1 cellular context compared by ENCODE assay signal in genomic region chr19:40420766-40421467, GRCh38.
TF ChIP-seq lines count a peak whose summit lies in the region.

No MANE protein-coding gene starts in this region.

TF ChIP-seq in HCT116, 20 proteins besides CTCF, POLR2A, EP300 and RAD21 (continued from another document):
- TF ChIP-seq, protein P1, sequence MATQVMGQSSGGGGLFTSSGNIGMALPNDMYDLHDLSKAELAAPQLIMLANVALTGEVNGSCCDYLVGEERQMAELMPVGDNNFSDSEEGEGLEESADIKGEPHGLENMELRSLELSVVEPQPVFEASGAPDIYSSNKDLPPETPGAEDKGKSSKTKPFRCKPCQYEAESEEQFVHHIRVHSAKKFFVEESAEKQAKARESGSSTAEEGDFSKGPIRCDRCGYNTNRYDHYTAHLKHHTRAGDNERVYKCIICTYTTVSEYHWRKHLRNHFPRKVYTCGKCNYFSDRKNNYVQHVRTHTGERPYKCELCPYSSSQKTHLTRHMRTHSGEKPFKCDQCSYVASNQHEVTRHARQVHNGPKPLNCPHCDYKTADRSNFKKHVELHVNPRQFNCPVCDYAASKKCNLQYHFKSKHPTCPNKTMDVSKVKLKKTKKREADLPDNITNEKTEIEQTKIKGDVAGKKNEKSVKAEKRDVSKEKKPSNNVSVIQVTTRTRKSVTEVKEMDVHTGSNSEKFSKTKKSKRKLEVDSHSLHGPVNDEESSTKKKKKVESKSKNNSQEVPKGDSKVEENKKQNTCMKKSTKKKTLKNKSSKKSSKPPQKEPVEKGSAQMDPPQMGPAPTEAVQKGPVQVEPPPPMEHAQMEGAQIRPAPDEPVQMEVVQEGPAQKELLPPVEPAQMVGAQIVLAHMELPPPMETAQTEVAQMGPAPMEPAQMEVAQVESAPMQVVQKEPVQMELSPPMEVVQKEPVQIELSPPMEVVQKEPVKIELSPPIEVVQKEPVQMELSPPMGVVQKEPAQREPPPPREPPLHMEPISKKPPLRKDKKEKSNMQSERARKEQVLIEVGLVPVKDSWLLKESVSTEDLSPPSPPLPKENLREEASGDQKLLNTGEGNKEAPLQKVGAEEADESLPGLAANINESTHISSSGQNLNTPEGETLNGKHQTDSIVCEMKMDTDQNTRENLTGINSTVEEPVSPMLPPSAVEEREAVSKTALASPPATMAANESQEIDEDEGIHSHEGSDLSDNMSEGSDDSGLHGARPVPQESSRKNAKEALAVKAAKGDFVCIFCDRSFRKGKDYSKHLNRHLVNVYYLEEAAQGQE (IDR thresholded peaks at IDR 0.05; ENCODE audit: low read depth), result no peak
- peak; percentile 94 for TF ChIP-seq SP1 (IDR thresholded peaks at IDR 0.05; ENCODE audit: low read depth)
- peak; percentile 100 for TF ChIP-seq SRF (IDR thresholded peaks at IDR 0.05; ENCODE audit: low read depth)
- TF ChIP-seq JUND (IDR thresholded peaks at IDR 0.05), result peak; percentile 74
- peak; percentile 99 for TF ChIP-seq EGR1 (IDR thresholded peaks at IDR 0.05; ENCODE audit: low read depth)
- no peak; the same call in 1 of the 2 replicates for TF ChIP-seq ELF1 (IDR thresholded peaks at IDR 0.05; ENCODE audit: borderline replicate concordance, low read depth)
- no peak for TF ChIP-seq CEBPB (IDR thresholded peaks at IDR 0.05; ENCODE audit: low read depth)
- TF ChIP-seq ZBTB33 (IDR thresholded peaks at IDR 0.05; ENCODE audit: extremely low read depth, insufficient replicate concordance, low read length), result peak; percentile 68
TF ChIP-seq in HCT116: peak in this region for 13.
